Comparison of ENCODE assay signal across 1 cellular context in genomic region chr11:69054397-69055211, GRCh38.
TF ChIP-seq lines count a peak whose summit lies in the region.

No MANE protein-coding gene starts in this region.

TF ChIP-seq in GM12878, 131 proteins besides CTCF, POLR2A, EP300 and RAD21:
- no peak for TF ChIP-seq CREM (IDR thresholded peaks at IDR 0.05; ENCODE audit: low read depth)
- TF ChIP-seq TBL1XR1 (IDR thresholded peaks at IDR 0.05; ENCODE audit: low read depth, low read length) = no peak
- TF ChIP-seq LARP7 (IDR thresholded peaks at IDR 0.05) = no peak
- TF ChIP-seq STAT3 (IDR thresholded peaks at IDR 0.05; ENCODE audit: low read depth, low read length) = no peak
- TF ChIP-seq ETV6 (conservative IDR thresholded peaks at IDR 0.05 in 1 of 2, IDR thresholded peaks at IDR 0.05 in 1 of 2; ENCODE audit: borderline replicate concordance in 1 of 2, low read depth in 1 of 2) = no peak
- TF ChIP-seq KAT2A (conservative IDR thresholded peaks at IDR 0.05; ENCODE audit: control insufficient read depth, low read depth, low read length) = no peak
- TF ChIP-seq STAT1 (conservative IDR thresholded peaks at IDR 0.05) = no peak
- 0 out of 2 replicates have a peak, but pooled peaks have one; percentile 20 for TF ChIP-seq TCF3 (IDR thresholded peaks at IDR 0.05; ENCODE audit: borderline replicate concordance, insufficient read depth, low read depth, low read length)
- TF ChIP-seq MLLT1 (IDR thresholded peaks at IDR 0.05) = peak; percentile 89
- TF ChIP-seq GATAD2B (conservative IDR thresholded peaks at IDR 0.05; ENCODE audit: low read depth) = 0 out of 2 replicates have a peak, but pooled peaks have one; percentile 19
- no peak for TF ChIP-seq SP1 (IDR thresholded peaks at IDR 0.05; ENCODE audit: low read depth, low read length)
- TF ChIP-seq RELA (IDR thresholded peaks at IDR 0.05; ENCODE audit: borderline replicate concordance, partially characterized antibody) = no peak
- TF ChIP-seq RUNX3 (IDR thresholded peaks at IDR 0.05; ENCODE audit: low read length) = peak; percentile 20; the same call in 1 of the 2 replicates
- TF ChIP-seq BMI1 (IDR thresholded peaks at IDR 0.05; ENCODE audit: borderline replicate concordance) = no peak
- no peak for TF ChIP-seq BRCA1 (IDR thresholded peaks at IDR 0.05; ENCODE audit: low read depth, low read length)
TF ChIP-seq in GM12878: peak in this region for 4.
